8 cellular contexts compared by ENCODE assay signal in genomic region chr14:89773644-89774316, GRCh38.
A peak's percentile ranks its signal among the peaks of the same experiment; 100 is the strongest.
DNase-seq lines count a peak whose midpoint lies in the region; ATAC-seq and TF ChIP-seq lines count a peak whose summit lies in the region.

No MANE protein-coding gene starts in this region.

- peak; percentile 9 for DNase-seq in NCI-H82 (lab: John Stamatoyannopoulos, UW)
- DNase-seq in NCI-H82 treated with DMSO at 0.1 percent for 48 hours (lab: John Stamatoyannopoulos, UW; ENCODE audit: unreplicated experiment), result no peak
- peak; percentile 37 for DNase-seq in NCI-H774 (lab: John Stamatoyannopoulos, UW)
- DNase-seq in activated T-cell treated with anti-CD3 and anti-CD28 coated beads for 1 hour (ENCODE audit: low read depth), result peak; percentile 48
- peak; percentile 46 for DNase-seq in left ventricle myocardium inferior
- peak in 2 of 3 experiments; percentile 44 to 66 for DNase-seq in stimulated activated CD4-positive, alpha-beta T cell treated with anti-CD3 and anti-CD28 coated beads, TNF-alpha, amount 100 ng/mL, for 24 hours (ENCODE audit: low read depth in 3 of 3)
- no peak for DNase-seq in hepatic stellate cell (ENCODE audit: low spot score)

- peaks cover 29% of the 10 kb centered on the region for H3K4me1 ChIP-seq in left ventricle myocardium inferior

- H3K27ac ChIP-seq in left ventricle myocardium inferior (replicated peaks), result no peak overlapping the region

- no peak overlapping the region for H3K4me3 ChIP-seq in left ventricle myocardium inferior

- H3K36me3 ChIP-seq in left ventricle myocardium inferior, result no peaks in the 10 kb centered on the region

- no peak for TF ChIP-seq CTCF in left ventricle myocardium inferior (IDR thresholded peaks at IDR 0.05; ENCODE audit: borderline replicate concordance)

- ATAC-seq in HG03045 (IDR thresholded peaks at IDR 0.05; ENCODE audit: unreplicated experiment), result peak; percentile 75

- H3K27me3 ChIP-seq in left ventricle myocardium inferior (ENCODE audit: low read depth), result peaks cover 5% of the 10 kb centered on the region

- no peaks in the 10 kb centered on the region for H3K9me3 ChIP-seq in left ventricle myocardium inferior (replicated peaks)

- intact Hi-C loops in left ventricle myocardium inferior (cut with micrococcal nuclease), result no loop called here

Comparison
In these comparisons a context has a peak if more than half of its experiments do, and no peak if none do; other contexts are left out.
1. DNase-seq: peak in NCI-H82 (single experiment), NCI-H774 (single experiment), activated T-cell treated with anti-CD3 and anti-CD28 coated beads for 1 hour (single experiment), left ventricle myocardium inferior (single experiment) and stimulated activated CD4-positive, alpha-beta T cell treated with anti-CD3 and anti-CD28 coated beads, TNF-alpha, amount 100 ng/mL, for 24 hours (2 of 3); none in NCI-H82 treated with DMSO at 0.1 percent for 48 hours (single experiment) and hepatic stellate cell (single experiment).